8 cellular contexts compared by ENCODE assay signal in the genomic region with DNA sequence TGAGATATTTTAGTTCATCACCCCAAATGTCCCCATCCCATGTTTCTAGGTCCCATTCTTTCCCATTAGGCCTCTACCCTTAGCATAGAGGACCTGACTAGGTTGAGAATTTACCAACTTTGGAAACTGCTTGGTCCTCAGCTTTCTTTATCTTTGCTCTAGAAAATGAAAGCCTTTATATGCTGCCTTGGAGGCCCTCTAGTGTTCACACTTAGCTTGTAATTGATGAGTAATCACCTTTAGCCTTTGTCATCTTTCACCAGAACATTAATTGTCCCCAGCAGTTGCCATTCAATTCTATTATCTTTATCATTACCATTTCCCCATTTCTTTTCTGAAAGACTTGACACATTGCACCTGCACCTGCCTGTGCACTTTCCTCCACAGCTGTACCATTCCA.
A peak's percentile ranks its signal among the peaks of the same experiment; 100 is the strongest.
DNase-seq lines count a peak whose midpoint lies in the region; ATAC-seq, FAIRE-seq and TF ChIP-seq lines count a peak whose summit lies in the region.

No MANE protein-coding gene starts in this region.

- H2AFZ ChIP-seq in DND-41 (ENCODE audit: low read depth, low read length) (no peak overlapping the region), SK-N-SH (ENCODE audit: low read depth) (no peak overlapping the region)

- POLR2A ChIA-PET in SK-N-SH (lab: Yijun Ruan, JAX) = no interaction called here

- H3K27ac ChIP-seq in DND-41 (ENCODE audit: low read length) (no peak overlapping the region), SK-N-SH (ENCODE audit: low read depth in 2 of 2, low read length in 1 of 2) (no peak overlapping the region)

- DNase-seq in DND-41 = no peak
- DNase-seq in HFF-Myc (ENCODE audit: extremely low read depth, low read depth) = no peak
- DNase-seq in SK-N-SH = no peak
- no peak for DNase-seq in NOMO-1 treated with DMSO at 0.1 percent for 48 hours (lab: John Stamatoyannopoulos, UW; ENCODE audit: unreplicated experiment)
- DNase-seq in NCI-H146 treated with DMSO at 0.1 percent for 48 hours (lab: John Stamatoyannopoulos, UW; ENCODE audit: unreplicated experiment) = no peak
- no peak for DNase-seq in stimulated activated CD4-positive, alpha-beta T cell treated with anti-CD3 and anti-CD28 coated beads, Interleukin-2, amount 100 ng/mL, for 48 hours
- DNase-seq in NCI-H1436 treated with DMSO at 0.1 percent for 48 hours (lab: John Stamatoyannopoulos, UW) = no peak

- H3K36me3 ChIP-seq in DND-41 (ENCODE audit: insufficient read depth, low read length) (no peaks in the 10 kb centered on the region), SK-N-SH (replicated peaks in 1 of 2; ENCODE audit: control insufficient read depth in 1 of 2, insufficient read depth in 2 of 2, low read length in 1 of 2) (no peaks in the 10 kb centered on the region)

- TF ChIP-seq RAD21 in SK-N-SH (IDR thresholded peaks at IDR 0.05; ENCODE audit: low read length) = no peak

- CTCF ChIA-PET in SK-N-SH (lab: Yijun Ruan, JAX) = no interaction called here

- H3K9me3 ChIP-seq in DND-41 (ENCODE audit: insufficient read depth, low read length, severe bottlenecking) (no peaks in the 10 kb centered on the region), SK-N-SH (no peaks in the 10 kb centered on the region)

- no peaks in the 10 kb centered on the region for H3K27me3 ChIP-seq in DND-41 (ENCODE audit: insufficient read depth, low read length, poor library complexity)
- no peaks in the 10 kb centered on the region for H3K27me3 ChIP-seq in SK-N-SH (ENCODE audit: insufficient read depth)

- H3K4me3 ChIP-seq in DND-41 (ENCODE audit: low read depth in 1 of 2, low read length in 2 of 2) (no peak overlapping the region), HFF-Myc (replicated peaks; ENCODE audit: low read depth, low read length) (no peak overlapping the region), SK-N-SH (ENCODE audit: low read depth in 2 of 2, low read length in 1 of 2) (no peak overlapping the region)

- H4K20me1 ChIP-seq in DND-41 (ENCODE audit: insufficient read depth, low read length) (no peaks in the 10 kb centered on the region), SK-N-SH (ENCODE audit: insufficient read depth) (no peaks in the 10 kb centered on the region)

- no peaks in the 10 kb centered on the region for H3F3A ChIP-seq in SK-N-SH (replicated peaks; ENCODE audit: insufficient read depth)

- H3K9ac ChIP-seq in DND-41 (ENCODE audit: low read depth, low read length) = no peak overlapping the region
- H3K9ac ChIP-seq in SK-N-SH = no peak overlapping the region

- no peaks in the 10 kb centered on the region for H3K79me2 ChIP-seq in DND-41 (ENCODE audit: insufficient read depth, low read length)
- H3K79me2 ChIP-seq in SK-N-SH (ENCODE audit: insufficient read depth) = no peaks in the 10 kb centered on the region

- TF ChIP-seq EP300 in SK-N-SH (IDR thresholded peaks at IDR 0.05; ENCODE audit: borderline replicate concordance in 1 of 2, low read depth in 1 of 2, low read length in 1 of 2) = no peak

- no peaks in the 10 kb centered on the region for H3K9me2 ChIP-seq in SK-N-SH

- peak; percentile 18 for TF ChIP-seq CTCF in DND-41 (IDR thresholded peaks at IDR 0.05; ENCODE audit: borderline replicate concordance, extremely low read depth, low read length, poor library complexity, severe bottlenecking)
- TF ChIP-seq CTCF in HFF-Myc (IDR thresholded peaks at IDR 0.05; ENCODE audit: low read depth, low read length, missing control alignments) = peak; percentile 15
- TF ChIP-seq CTCF in SK-N-SH (IDR thresholded peaks at IDR 0.05) = peak; percentile 50

- no peak for ATAC-seq in DND-41 (ENCODE audit: insufficient read depth, low read depth)

- H3K4me2 ChIP-seq in DND-41 (ENCODE audit: insufficient read depth, low read length) (no peak overlapping the region), SK-N-SH (no peak overlapping the region)

- peak; percentile 62 for FAIRE-seq in islet of Langerhans (lab: Jason Lieb, UNC)

- no peaks in the 10 kb centered on the region for H3K4me1 ChIP-seq in DND-41 (ENCODE audit: insufficient read depth, low read length)
- no peaks in the 10 kb centered on the region for H3K4me1 ChIP-seq in SK-N-SH (ENCODE audit: control insufficient read depth in 1 of 2, insufficient read depth in 2 of 2, low read depth in 1 of 2, low read length in 1 of 2)

TF ChIP-seq in SK-N-SH, 30 proteins besides CTCF, POLR2A, EP300 and RAD21 (continues in another document):
- TF ChIP-seq YY1 (IDR thresholded peaks at IDR 0.05; ENCODE audit: low read depth) = no peak
- no peak for TF ChIP-seq NFIC (IDR thresholded peaks at IDR 0.05; ENCODE audit: borderline replicate concordance)
- TF ChIP-seq MAX (IDR thresholded peaks at IDR 0.05; ENCODE audit: low read depth) = no peak
- TF ChIP-seq IRF3 (IDR thresholded peaks at IDR 0.05; ENCODE audit: low read depth, low read length) = no peak
- no peak for TF ChIP-seq TAF1 (IDR thresholded peaks at IDR 0.05; ENCODE audit: borderline replicate concordance, low read depth, low read length)
- no peak for TF ChIP-seq GATA2 (CRISPR knock-in tag; IDR thresholded peaks at IDR 0.05)
- TF ChIP-seq FOXM1 (IDR thresholded peaks at IDR 0.05; ENCODE audit: low read depth) = no peak
- no peak for TF ChIP-seq TCF12 (IDR thresholded peaks at IDR 0.05)
- TF ChIP-seq EZH2phosphoT487 (IDR thresholded peaks at IDR 0.05; ENCODE audit: borderline replicate concordance, low read depth) = no peak
- TF ChIP-seq, protein P1, sequence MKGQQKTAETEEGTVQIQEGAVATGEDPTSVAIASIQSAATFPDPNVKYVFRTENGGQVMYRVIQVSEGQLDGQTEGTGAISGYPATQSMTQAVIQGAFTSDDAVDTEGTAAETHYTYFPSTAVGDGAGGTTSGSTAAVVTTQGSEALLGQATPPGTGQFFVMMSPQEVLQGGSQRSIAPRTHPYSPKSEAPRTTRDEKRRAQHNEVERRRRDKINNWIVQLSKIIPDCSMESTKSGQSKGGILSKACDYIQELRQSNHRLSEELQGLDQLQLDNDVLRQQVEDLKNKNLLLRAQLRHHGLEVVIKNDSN (IDR thresholded peaks at IDR 0.05; ENCODE audit: borderline replicate concordance, low read depth) = no peak
- TF ChIP-seq GABPA (IDR thresholded peaks at IDR 0.05; ENCODE audit: low read depth) = no peak
- TF ChIP-seq SMC3 (IDR thresholded peaks at IDR 0.05; ENCODE audit: low read depth, low read length) = no peak
- no peak for TF ChIP-seq REST (IDR thresholded peaks at IDR 0.05; ENCODE audit: low read depth, low read length)
- TF ChIP-seq TEAD4 (IDR thresholded peaks at IDR 0.05; ENCODE audit: borderline replicate concordance, insufficient read depth) = no peak
- no peak for TF ChIP-seq CHD2 (IDR thresholded peaks at IDR 0.05; ENCODE audit: low read length, partially characterized antibody)
- TF ChIP-seq MEF2A (IDR thresholded peaks at IDR 0.05; ENCODE audit: borderline replicate concordance, low read depth) = no peak
- TF ChIP-seq NRF1 (IDR thresholded peaks at IDR 0.05; ENCODE audit: low read depth, low read length) = no peak
